1 cellular context compared by ENCODE assay signal in genomic region chr1:192958871-192959270, GRCh38.
TF ChIP-seq lines count a peak whose summit lies in the region.

No MANE protein-coding gene starts in this region.

TF ChIP-seq in GM23338, 12 proteins besides CTCF, POLR2A, EP300 and RAD21:
- TF ChIP-seq, protein P1, sequence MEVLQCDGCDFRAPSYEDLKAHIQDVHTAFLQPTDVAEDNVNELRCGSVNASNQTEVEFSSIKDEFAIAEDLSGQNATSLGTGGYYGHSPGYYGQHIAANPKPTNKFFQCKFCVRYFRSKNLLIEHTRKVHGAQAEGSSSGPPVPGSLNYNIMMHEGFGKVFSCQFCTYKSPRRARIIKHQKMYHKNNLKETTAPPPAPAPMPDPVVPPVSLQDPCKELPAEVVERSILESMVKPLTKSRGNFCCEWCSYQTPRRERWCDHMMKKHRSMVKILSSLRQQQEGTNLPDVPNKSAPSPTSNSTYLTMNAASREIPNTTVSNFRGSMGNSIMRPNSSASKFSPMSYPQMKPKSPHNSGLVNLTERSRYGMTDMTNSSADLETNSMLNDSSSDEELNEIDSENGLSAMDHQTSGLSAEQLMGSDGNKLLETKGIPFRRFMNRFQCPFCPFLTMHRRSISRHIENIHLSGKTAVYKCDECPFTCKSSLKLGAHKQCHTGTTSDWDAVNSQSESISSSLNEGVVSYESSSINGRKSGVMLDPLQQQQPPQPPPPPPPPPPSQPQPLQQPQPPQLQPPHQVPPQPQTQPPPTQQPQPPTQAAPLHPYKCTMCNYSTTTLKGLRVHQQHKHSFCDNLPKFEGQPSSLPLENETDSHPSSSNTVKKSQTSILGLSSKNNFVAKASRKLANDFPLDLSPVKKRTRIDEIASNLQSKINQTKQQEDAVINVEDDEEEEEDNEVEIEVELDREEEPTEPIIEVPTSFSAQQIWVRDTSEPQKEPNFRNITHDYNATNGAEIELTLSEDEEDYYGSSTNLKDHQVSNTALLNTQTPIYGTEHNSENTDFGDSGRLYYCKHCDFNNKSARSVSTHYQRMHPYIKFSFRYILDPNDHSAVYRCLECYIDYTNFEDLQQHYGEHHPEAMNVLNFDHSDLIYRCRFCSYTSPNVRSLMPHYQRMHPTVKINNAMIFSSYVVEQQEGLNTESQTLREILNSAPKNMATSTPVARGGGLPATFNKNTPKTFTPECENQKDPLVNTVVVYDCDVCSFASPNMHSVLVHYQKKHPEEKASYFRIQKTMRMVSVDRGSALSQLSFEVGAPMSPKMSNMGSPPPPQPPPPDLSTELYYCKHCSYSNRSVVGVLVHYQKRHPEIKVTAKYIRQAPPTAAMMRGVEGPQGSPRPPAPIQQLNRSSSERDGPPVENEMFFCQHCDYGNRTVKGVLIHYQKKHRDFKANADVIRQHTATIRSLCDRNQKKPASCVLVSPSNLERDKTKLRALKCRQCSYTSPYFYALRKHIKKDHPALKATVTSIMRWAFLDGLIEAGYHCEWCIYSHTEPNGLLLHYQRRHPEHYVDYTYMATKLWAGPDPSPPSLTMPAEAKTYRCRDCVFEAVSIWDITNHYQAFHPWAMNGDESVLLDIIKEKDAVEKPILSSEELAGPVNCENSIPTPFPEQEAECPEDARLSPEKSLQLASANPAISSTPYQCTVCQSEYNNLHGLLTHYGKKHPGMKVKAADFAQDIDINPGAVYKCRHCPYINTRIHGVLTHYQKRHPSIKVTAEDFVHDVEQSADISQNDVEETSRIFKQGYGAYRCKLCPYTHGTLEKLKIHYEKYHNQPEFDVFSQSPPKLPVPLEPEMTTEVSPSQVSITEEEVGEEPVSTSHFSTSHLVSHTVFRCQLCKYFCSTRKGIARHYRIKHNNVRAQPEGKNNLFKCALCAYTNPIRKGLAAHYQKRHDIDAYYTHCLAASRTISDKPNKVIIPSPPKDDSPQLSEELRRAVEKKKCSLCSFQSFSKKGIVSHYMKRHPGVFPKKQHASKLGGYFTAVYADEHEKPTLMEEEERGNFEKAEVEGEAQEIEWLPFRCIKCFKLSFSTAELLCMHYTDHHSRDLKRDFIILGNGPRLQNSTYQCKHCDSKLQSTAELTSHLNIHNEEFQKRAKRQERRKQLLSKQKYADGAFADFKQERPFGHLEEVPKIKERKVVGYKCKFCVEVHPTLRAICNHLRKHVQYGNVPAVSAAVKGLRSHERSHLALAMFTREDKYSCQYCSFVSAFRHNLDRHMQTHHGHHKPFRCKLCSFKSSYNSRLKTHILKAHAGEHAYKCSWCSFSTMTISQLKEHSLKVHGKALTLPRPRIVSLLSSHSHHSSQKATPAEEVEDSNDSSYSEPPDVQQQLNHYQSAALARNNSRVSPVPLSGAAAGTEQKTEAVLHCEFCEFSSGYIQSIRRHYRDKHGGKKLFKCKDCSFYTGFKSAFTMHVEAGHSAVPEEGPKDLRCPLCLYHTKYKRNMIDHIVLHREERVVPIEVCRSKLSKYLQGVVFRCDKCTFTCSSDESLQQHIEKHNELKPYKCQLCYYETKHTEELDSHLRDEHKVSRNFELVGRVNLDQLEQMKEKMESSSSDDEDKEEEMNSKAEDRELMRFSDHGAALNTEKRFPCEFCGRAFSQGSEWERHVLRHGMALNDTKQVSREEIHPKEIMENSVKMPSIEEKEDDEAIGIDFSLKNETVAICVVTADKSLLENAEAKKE (CRISPR knock-in tag; IDR thresholded peaks at IDR 0.05) = no peak
- no peak for TF ChIP-seq POLR2AphosphoS5 (IDR thresholded peaks at IDR 0.05; ENCODE audit: low read depth)
- no peak for TF ChIP-seq STAT1 (IDR thresholded peaks at IDR 0.05; ENCODE audit: unreplicated experiment)
- TF ChIP-seq ZNF114 (CRISPR knock-in tag; IDR thresholded peaks at IDR 0.05) = no peak
- TF ChIP-seq ZNF331 (CRISPR knock-in tag; IDR thresholded peaks at IDR 0.05; ENCODE audit: low read depth) = no peak
- no peak for TF ChIP-seq JUNB (IDR thresholded peaks at IDR 0.05; ENCODE audit: unreplicated experiment)
- TF ChIP-seq NANOG (IDR thresholded peaks at IDR 0.05; ENCODE audit: borderline replicate concordance) = no peak
- no peak for TF ChIP-seq CREB1 (CRISPR knock-in tag; IDR thresholded peaks at IDR 0.05; ENCODE audit: low read depth)
- no peak for TF ChIP-seq EZH2 (IDR thresholded peaks at IDR 0.05; ENCODE audit: low read depth, unreplicated experiment)
